8 cellular contexts compared by ENCODE assay signal in the genomic region with DNA sequence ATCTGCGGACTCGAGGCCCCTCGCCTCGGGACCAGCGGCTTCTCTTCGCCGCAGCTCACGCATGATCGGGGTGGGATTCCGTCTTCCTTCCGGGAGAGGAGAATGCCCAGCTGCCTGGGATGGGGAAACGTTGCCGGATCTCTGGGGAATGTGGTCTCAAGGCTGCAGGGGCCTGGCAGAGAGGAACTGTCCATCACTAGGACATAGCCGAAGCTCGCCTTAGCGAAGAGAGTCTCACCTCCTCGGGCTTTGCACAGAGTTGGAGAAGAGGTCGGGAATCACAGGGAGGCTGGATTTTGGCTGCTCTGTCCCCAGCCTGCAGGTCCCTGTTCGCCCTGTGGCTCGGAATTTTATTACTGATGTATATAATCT. TPM values are rescaled to one million over a fixed set of nuclear protein-coding genes. Genes with fewer than 3 reads are reported as not detected.
DNase-seq lines count a peak whose midpoint lies in the region; ATAC-seq and TF ChIP-seq lines count a peak whose summit lies in the region.

No MANE protein-coding gene starts in this region.

- H3K27me3 Mint-ChIP-seq in activated CD4-positive, alpha-beta memory T cell treated with anti-CD3 and anti-CD28 coated beads for 36 hours, result peaks cover 29% of the 10 kb centered on the region

- H3K4me3 Mint-ChIP-seq in activated CD4-positive, alpha-beta memory T cell treated with anti-CD3 and anti-CD28 coated beads for 36 hours, result peak overlapping the region; percentile 60

- peaks cover 16% of the 10 kb centered on the region for H3K4me1 Mint-ChIP-seq in activated CD4-positive, alpha-beta memory T cell treated with anti-CD3 and anti-CD28 coated beads for 36 hours (ENCODE audit: low read depth)

- peak overlapping the region; percentile 77 for H3K4me3 ChIP-seq in cardiac muscle cell

- DNase-seq in cardiac muscle cell (ENCODE audit: low read depth in 1 of 2, low spot score in 1 of 2) (peak; percentile 44 to 76), Right ventricle myocardium inferior (ENCODE audit: missing footprints) (no peak), head of caudate nucleus (peak in 23 of 42 donors; percentile 3 to 54 (median 20)), renal cortical epithelial cell (ENCODE audit: low read depth) (peak; percentile 44), HUDEP-2 (lab: John Stamatoyannopoulos, UW; ENCODE audit: unreplicated experiment in 76 of 76) (no peak), NCI-H2029 treated with DMSO at 0.1 percent for 48 hours (lab: John Stamatoyannopoulos, UW) (no peak)
- DNase-seq in activated CD4-positive, alpha-beta memory T cell treated with anti-CD3 and anti-CD28 coated beads for 36 hours, result no peak

- CTCF ChIA-PET in activated CD4-positive, alpha-beta memory T cell treated with anti-CD3 and anti-CD28 coated beads for 36 hours (lab: Charles Lee), result interaction anchor here (0.7 kb wide), 1 partner anchor 240 kb away, joined by 3 read pairs; no protein-coding TSS in a partner anchor

- no peaks in the 10 kb centered on the region for H3K27me3 ChIP-seq in cardiac muscle cell

- no peaks in the 10 kb centered on the region for H3K9me3 Mint-ChIP-seq in activated CD4-positive, alpha-beta memory T cell treated with anti-CD3 and anti-CD28 coated beads for 36 hours

- no peaks in the 10 kb centered on the region for H3K9me3 ChIP-seq in cardiac muscle cell (ENCODE audit: low read depth)

- no peak overlapping the region for H3K27ac ChIP-seq in cardiac muscle cell

- H3K36me3 ChIP-seq in cardiac muscle cell, result no peaks in the 10 kb centered on the region

- no peaks in the 10 kb centered on the region for H3K36me3 Mint-ChIP-seq in activated CD4-positive, alpha-beta memory T cell treated with anti-CD3 and anti-CD28 coated beads for 36 hours

- intact Hi-C loops in Right ventricle myocardium inferior (cut with DNase I) (loop anchor here (10.0 kb wide), 1 partner anchor 237 kb away; no protein-coding TSS in a partner anchor), head of caudate nucleus (cut with DNase I) (loop anchor here (10.0 kb wide), 2 partner anchors 153 to 237 kb away; no protein-coding TSS in a partner anchor)
- intact Hi-C loops in activated CD4-positive, alpha-beta memory T cell treated with anti-CD3 and anti-CD28 coated beads for 36 hours (cut with micrococcal nuclease), result loop anchor here (10.0 kb wide), 2 partner anchors 123 to 257 kb away; a partner anchor contains a TSS

- peaks cover 4% of the 10 kb centered on the region for H3K4me1 ChIP-seq in cardiac muscle cell (ENCODE audit: low read depth)

- POLR2A ChIA-PET in activated CD4-positive, alpha-beta memory T cell treated with anti-CD3 and anti-CD28 coated beads for 36 hours (lab: Charles Lee), result no interaction called here

- no peak for TF ChIP-seq CTCF in cardiac muscle cell (IDR thresholded peaks at IDR 0.05; ENCODE audit: low read depth, low read length)

- no peak overlapping the region for H3K27ac Mint-ChIP-seq in activated CD4-positive, alpha-beta memory T cell treated with anti-CD3 and anti-CD28 coated beads for 36 hours

- no peak for ATAC-seq in Right ventricle myocardium inferior
- ATAC-seq in HG02678 (IDR thresholded peaks at IDR 0.05; ENCODE audit: unreplicated experiment), result no peak

RNA-seq across cellular contexts. Expression of a gene that starts 1.4 kb away (rescaled TPM):
- 11.6 and 12.8 TPM in 2 replicates for total RNA-seq in cardiac muscle cell
- polyA plus RNA-seq in cardiac muscle cell, result 9.6 and 13.4 TPM in 2 replicates
- total RNA-seq in Right ventricle myocardium inferior, result 6.7 TPM
- 1 to 10 TPM; 3.9 to 5.4 TPM for total RNA-seq in activated CD4-positive, alpha-beta memory T cell treated with anti-CD3 and anti-CD28 coated beads for 36 hours
- 174 and 209 TPM in 2 replicates for total RNA-seq in renal cortical epithelial cell

Comparison
In these comparisons a context has a peak if more than half of its experiments do, and no peak if none do; other contexts are left out.
1. DNase-seq: peak in cardiac muscle cell (2 of 2), head of caudate nucleus (23 of 42) and renal cortical epithelial cell (single experiment); none in Right ventricle myocardium inferior (single experiment), activated CD4-positive, alpha-beta memory T cell treated with anti-CD3 and anti-CD28 coated beads for 36 hours (single experiment), HUDEP-2 (0 of 76) and NCI-H2029 treated with DMSO at 0.1 percent for 48 hours (single experiment).
2. RNA of a gene that starts 1.4 kb away (total RNA-seq): 174 to 209 TPM in renal cortical epithelial cell; 11.6 to 12.8 TPM in cardiac muscle cell, 6.7 TPM in Right ventricle myocardium inferior (single experiment) and 3.9 to 5.4 TPM in activated CD4-positive, alpha-beta memory T cell treated with anti-CD3 and anti-CD28 coated beads for 36 hours; every median in the first group is over 10 times any median in the second.